ENCODE assay signal across 26 cellular contexts in the genomic region with DNA sequence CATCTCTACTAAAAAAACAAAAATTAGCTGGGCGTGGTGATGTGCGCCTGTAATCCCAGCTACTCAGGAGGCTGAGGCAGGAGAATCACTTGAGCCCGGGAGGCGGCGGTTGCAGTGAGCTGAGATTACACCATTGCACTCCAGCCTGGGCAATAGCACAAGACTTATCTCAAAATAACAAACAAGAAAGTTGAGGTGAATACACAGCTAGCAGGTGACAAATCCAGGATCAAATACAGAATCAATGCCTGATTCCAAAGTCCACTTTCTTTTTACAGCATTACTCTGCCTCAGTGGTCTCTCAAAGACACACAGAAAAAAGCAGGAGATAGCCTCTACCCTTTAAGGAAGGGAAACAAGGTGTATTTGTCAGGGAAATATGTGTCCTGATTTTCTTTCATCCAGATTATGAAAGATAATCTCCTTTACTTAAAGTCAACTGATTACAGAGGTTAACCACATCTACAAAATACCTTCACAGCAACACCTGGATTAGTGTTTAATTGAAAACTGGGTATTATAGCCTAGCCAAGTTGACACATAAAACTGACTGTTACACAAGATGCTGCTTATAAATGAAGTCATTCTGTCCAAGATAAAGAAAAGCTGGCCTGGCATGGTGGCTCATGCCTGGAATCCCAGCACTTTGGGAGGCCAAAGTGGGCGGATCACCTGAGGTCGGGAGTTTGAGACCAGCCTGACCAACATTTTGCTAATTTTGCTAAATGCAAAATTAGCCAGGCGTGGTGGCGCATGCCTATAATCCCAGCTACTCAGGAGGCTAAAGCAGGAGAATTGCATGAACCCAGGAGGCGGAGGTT. TPM values are rescaled to one million over a fixed set of nuclear protein-coding genes. Genes with fewer than 3 reads are reported as not detected.
A peak's percentile ranks its signal among the peaks of the same experiment; 100 is the strongest.
DNase-seq lines count a peak whose midpoint lies in the region; ATAC-seq, FAIRE-seq and TF ChIP-seq lines count a peak whose summit lies in the region.
"Had no signal": no experiment of that assay in that cellular context is flagged by ENCODE, and none has a peak within 500 bp of the region (broad histone marks: within the 10 kb centered on the region; RNA-seq: fewer than 3 reads in every experiment).

No MANE protein-coding gene starts in this region.

- H3K4me2 ChIP-seq in HepG2 (ENCODE audit: low read depth, low read length), result no peak overlapping the region
- H3K4me2 ChIP-seq: A549 had no signal

- H2AFZ ChIP-seq in HepG2 (ENCODE audit: low read length), result no peak overlapping the region

- in situ Hi-C loops in HepG2 (cut with HindIII; ENCODE audit: extremely low pct_ligation_motif_present, low pct_unique_long_range_greater_than_20kb), result no loop called here

- H4K20me1 ChIP-seq in HepG2 (ENCODE audit: insufficient read depth, low read length), result no peaks in the 10 kb centered on the region

- H3K9me3 ChIP-seq in HepG2 (ENCODE audit: low read length) (no peaks in the 10 kb centered on the region), stomach (no peaks in the 10 kb centered on the region)
- H3K9me3 ChIP-seq: A549 had no signal

- no peaks in the 10 kb centered on the region for H3K9me3 Mint-ChIP-seq in activated CD4-positive, alpha-beta T cell treated with anti-CD3 and anti-CD28 coated beads, Interleukin-2, amount 10 ng/mL, durations not matched to agents 24 days and 14 days
- no peaks in the 10 kb centered on the region for H3K9me3 Mint-ChIP-seq in neural crest cell
- H3K9me3 Mint-ChIP-seq: CD4-positive, CD25-positive, alpha-beta regulatory T cell; CD8-positive, alpha-beta memory T cell; H9; IgD-negative memory B cell had no signal

- H3K27me3 ChIP-seq in HepG2 (ENCODE audit: control insufficient read depth in 1 of 2, insufficient read depth in 2 of 2, low read length in 2 of 2) (0 out of 5 replicates have a peak, but pooled peaks cover 0 to 1% of the 10 kb centered on the region in 2 experiments), stomach (no peaks in the 10 kb centered on the region)

- BruUV-seq in HepG2 (replicated peaks; lab: Mats Ljungman, UMichigan), result no TSS peak

- 62% methylated on average over 10 of the region's 10 CpGs for WGBS in HepG2 (ENCODE audit: low lambda C conversion rate)
- 55 to 78% (median 62%) methylated on average over 10 of the region's 10 CpGs for WGBS in stomach, 5 donors

- POLR2A ChIA-PET in HepG2 (lab: Yijun Ruan, JAX), result no interaction called here

- TF ChIP-seq CTCF in HepG2 (CRISPR knock-in tag; IDR thresholded peaks at IDR 0.05), result no peak
- TF ChIP-seq CTCF in neural crest cell (conservative IDR thresholded peaks at IDR 0.05), result no peak
- no peak for TF ChIP-seq CTCF in stomach (IDR thresholded peaks at IDR 0.05)

- no peak overlapping the region for H3K9ac ChIP-seq in HepG2 (ENCODE audit: insufficient read depth, low read depth, low read length)

- peak; percentile 26 for FAIRE-seq in HepG2 (lab: Jason Lieb, UNC)
- FAIRE-seq: A549, GM12878, H1 had no signal

- H3K4me3 ChIP-seq in HepG2 (replicated peaks in 1 of 3; ENCODE audit: insufficient read depth in 1 of 3, low read depth in 2 of 3, low read length in 3 of 3) (no peak overlapping the region), stomach (no peak overlapping the region)
- H3K4me3 ChIP-seq: A549, GM12878 had no signal

- H3K4me1 ChIP-seq in HepG2 (ENCODE audit: insufficient read depth, low read length) (peaks cover 22% of the 10 kb centered on the region), stomach (peaks cover 5 to 22% (median 14%) of the 10 kb centered on the region in 4 donors)

- no peaks in the 10 kb centered on the region for H3K27me3 Mint-ChIP-seq in activated CD4-positive, alpha-beta T cell treated with anti-CD3 and anti-CD28 coated beads, Interleukin-2, amount 10 ng/mL, durations not matched to agents 24 days and 14 days
- H3K27me3 Mint-ChIP-seq in neural crest cell (ENCODE audit: low read depth), result no peaks in the 10 kb centered on the region
- H3K27me3 Mint-ChIP-seq: CD4-positive, CD25-positive, alpha-beta regulatory T cell; IgD-negative memory B cell had no signal

- CTCF ChIA-PET in HepG2 (lab: Yijun Ruan, JAX; ENCODE audit: low intra/inter-chr PET ratio, low total read pairs), result interaction anchor here (1.8 kb wide), 1 partner anchor 189 kb away, joined by 10 read pairs; no protein-coding TSS in a partner anchor

- H3K36me3 Mint-ChIP-seq in activated CD4-positive, alpha-beta T cell treated with anti-CD3 and anti-CD28 coated beads, Interleukin-2, amount 10 ng/mL, durations not matched to agents 24 days and 14 days (ENCODE audit: low read depth), result peaks cover 5% of the 10 kb centered on the region
- no peaks in the 10 kb centered on the region for H3K36me3 Mint-ChIP-seq in neural crest cell (ENCODE audit: low read depth)

- peaks cover 3% of the 10 kb centered on the region for H3K79me2 ChIP-seq in HepG2 (ENCODE audit: insufficient read depth, low read length)

- H3K36me3 ChIP-seq in HepG2 (replicated peaks in 1 of 2; ENCODE audit: control insufficient read depth in 1 of 2, insufficient read depth in 2 of 2, low read length in 2 of 2), result no peaks in the 10 kb centered on the region
- no peaks in the 10 kb centered on the region for H3K36me3 ChIP-seq in stomach

- TF ChIP-seq EP300 in HepG2 (IDR thresholded peaks at IDR 0.05; ENCODE audit: low read depth in 2 of 2, low read length in 2 of 2) (peak in 1 of 2 experiments; percentile 38; a peak in 1 of 4 replicates), HepG2 (CRISPR knock-in tag; IDR thresholded peaks at IDR 0.05; ENCODE audit: borderline replicate concordance) (no peak), stomach (IDR thresholded peaks at IDR 0.05) (no peak)

- intact Hi-C loops in activated CD4-positive, alpha-beta T cell treated with anti-CD3 and anti-CD28 coated beads, Interleukin-2, amount 10 ng/mL, durations not matched to agents 24 days and 14 days (cut with micrococcal nuclease), result loop anchor here (1.0 kb wide), 2 partner anchors 51 to 87 kb away; no protein-coding TSS in a partner anchor
- intact Hi-C loops in HepG2 (cut with micrococcal nuclease; ENCODE audit: unreplicated experiment), result loop anchor here (1.0 to 2.0 kb wide), 3 partner anchors 62 to 193 kb away; no protein-coding TSS in a partner anchor
- intact Hi-C loops in stomach (cut with DNase I; ENCODE audit: low total_unique reads), result loop anchor here (10.0 kb wide), 1 partner anchor 184 kb away; a partner anchor contains a TSS
- intact Hi-C loops in Right ventricle myocardium inferior (cut with DNase I), result loop anchor here (10.0 kb wide), 1 partner anchor 84 kb away; no protein-coding TSS in a partner anchor

- H3K4me1 Mint-ChIP-seq in activated CD4-positive, alpha-beta T cell treated with anti-CD3 and anti-CD28 coated beads, Interleukin-2, amount 10 ng/mL, durations not matched to agents 24 days and 14 days, result peaks cover 21% of the 10 kb centered on the region
- H3K4me1 Mint-ChIP-seq in neural crest cell, result peaks cover 11% of the 10 kb centered on the region

- H3K4me3 Mint-ChIP-seq in activated CD4-positive, alpha-beta T cell treated with anti-CD3 and anti-CD28 coated beads, Interleukin-2, amount 10 ng/mL, durations not matched to agents 24 days and 14 days, result no peak overlapping the region
- peak overlapping the region; percentile 34 for H3K4me3 Mint-ChIP-seq in neural crest cell
- H3K4me3 Mint-ChIP-seq: H9 had no signal

- TF ChIP-seq RAD21 in HepG2 (CRISPR knock-in tag; IDR thresholded peaks at IDR 0.05), result no peak

- no peak for ATAC-seq in HepG2
- no peak for ATAC-seq in Right ventricle myocardium inferior
- ATAC-seq in HG03175 (IDR thresholded peaks at IDR 0.05; ENCODE audit: unreplicated experiment), result no peak
- ATAC-seq: A549 had no signal

- DNase-seq in activated CD4-positive, alpha-beta T cell treated with anti-CD3 and anti-CD28 coated beads, Interleukin-2, amount 10 ng/mL, durations not matched to agents 24 days and 14 days, result peak; percentile 45
- no peak for DNase-seq in activated CD4-positive, alpha-beta T cell treated with anti-CD3 and anti-CD28 coated beads, Interleukin-2, amount 50 U/mL, for 1 hour
- DNase-seq in HepG2 (ENCODE audit: low spot score) (peak; percentile 17), neural crest cell (ENCODE audit: low read depth, low spot score) (no peak), stomach (peak; percentile 52), Right ventricle myocardium inferior (ENCODE audit: missing footprints) (no peak), NCI-H1048 (lab: John Stamatoyannopoulos, UW) (no peak)
- DNase-seq: AML-193; C1 segment of cervical spinal cord; CD4-positive, CD25-positive, alpha-beta regulatory T cell; CD8-positive, alpha-beta memory T cell; COR-L47; DMS 273 treated with DMSO at 0.1 percent for 48 hours; DMS53; DND-41; EL; H9 had no signal

- H3K27ac ChIP-seq in HepG2 (ENCODE audit: extremely low read length, insufficient read depth, low read length) (no peak overlapping the region), stomach (peak overlapping the region; percentile 16 to 72 (median 30))
- H3K27ac ChIP-seq: 22Rv1, A549, HL-60 had no signal

- TF ChIP-seq POLR2A in HepG2 (IDR thresholded peaks at IDR 0.05; ENCODE audit: insufficient read depth in 1 of 2, low read depth in 2 of 2, low read length in 2 of 2) (no peak), stomach (IDR thresholded peaks at IDR 0.05) (no peak)

- no peak overlapping the region for H3K27ac Mint-ChIP-seq in activated CD4-positive, alpha-beta T cell treated with anti-CD3 and anti-CD28 coated beads, Interleukin-2, amount 10 ng/mL, durations not matched to agents 24 days and 14 days
- no peak overlapping the region for H3K27ac Mint-ChIP-seq in neural crest cell (ENCODE audit: unreplicated experiment)
- H3K27ac Mint-ChIP-seq: H9 had no signal

RNA-seq across cellular contexts. Expression of a gene that starts 4.0 kb away (rescaled TPM):
- total RNA-seq in activated CD4-positive, alpha-beta T cell treated with anti-CD3 and anti-CD28 coated beads, Interleukin-2, amount 10 ng/mL, durations not matched to agents 24 days and 14 days, result 37.8 and 38.2 TPM in 2 replicates
- total RNA-seq in HepG2 (2016; rRNA removed; fragmentation: Illumina TruSeq; extraction: Trizol), result 32.5 and 33.7 TPM in 2 replicates
- total RNA-seq in HepG2 (2016; cell fraction: cytosol; rRNA removed; fragmentation: Illumina TruSeq; extraction: Trizol; ENCODE audit: low read depth), result 13.6 and 14.0 TPM in 2 replicates
- 30.5 and 33.1 TPM in 2 replicates for total RNA-seq in HepG2 (2016; cell fraction: insoluble cytoplasmic fraction; rRNA removed; fragmentation: Illumina TruSeq; extraction: Trizol)
- 28.9 and 29.7 TPM in 2 replicates for total RNA-seq in HepG2 (2016; cell fraction: membrane; rRNA removed; fragmentation: Illumina TruSeq; extraction: Trizol)
- 21.9 and 22.5 TPM in 2 replicates for total RNA-seq in HepG2 (2016; cell fraction: nucleus; rRNA removed; fragmentation: Illumina TruSeq; extraction: Trizol)
- 32.3 and 35.4 TPM in 2 replicates for polyA plus RNA-seq in HepG2 (2011; rRNA removed)
- 27.5 and 32.3 TPM in 2 replicates for polyA plus RNA-seq in HepG2 (2011; cell fraction: cytosol; rRNA removed)
- 22.7 and 25.3 TPM in 2 replicates for polyA plus RNA-seq in HepG2 (2011; cell fraction: nucleus; rRNA removed)
- polyA plus RNA-seq in HepG2 (2012), result 22.2 and 25.3 TPM in 2 replicates
- 10.3 and 12.0 TPM in 2 replicates for polyA plus RNA-seq in HepG2 (2016; cell fraction: cytosol; fragmentation: Illumina TruSeq; extraction: Trizol; ENCODE audit: low read depth)
- 32.2 and 34.1 TPM in 2 replicates for polyA plus RNA-seq in HepG2 (2016; cell fraction: insoluble cytoplasmic fraction; fragmentation: Illumina TruSeq; extraction: Trizol; ENCODE audit: low read depth)
- 21.0 and 23.3 TPM in 2 replicates for polyA plus RNA-seq in HepG2 (2016; cell fraction: membrane; fragmentation: Illumina TruSeq; extraction: Trizol; ENCODE audit: low read depth)
- polyA plus RNA-seq in HepG2 (2016; cell fraction: nucleus; fragmentation: Illumina TruSeq; extraction: Trizol; ENCODE audit: insufficient read depth, low read depth), result 38.0 and 39.9 TPM in 2 replicates
- polyA minus RNA-seq in HepG2 (2011; rRNA and poly(A)+ RNA removed; ENCODE audit: low replicate concordance), result 44.2 and 49.5 TPM in 2 replicates
- polyA minus RNA-seq in HepG2 (2011; cell fraction: cytosol; rRNA and poly(A)+ RNA removed), result 16.9 and 17.9 TPM in 2 replicates
- polyA minus RNA-seq in HepG2 (2011; cell fraction: nucleus; rRNA and poly(A)+ RNA removed), result 15.6 and 18.8 TPM in 2 replicates
- 26.6 and 28.4 TPM in 2 replicates for total RNA-seq in neural crest cell
- 100 to 1,000 TPM in 1 of 5 donors, 10 to 100 TPM in 4; 14.7 to 119 (median 23.3) TPM for total RNA-seq in stomach
- 10 to 100 TPM; 28.4 to 41.4 (median 29.5) TPM for polyA plus RNA-seq in stomach
- 14.7 TPM for total RNA-seq in Right ventricle myocardium inferior

RNA-seq across cellular contexts. Expression of a gene that starts 27.4 kb away (rescaled TPM):
- 1,932 and 1,935 TPM in 2 replicates for total RNA-seq in activated CD4-positive, alpha-beta T cell treated with anti-CD3 and anti-CD28 coated beads, Interleukin-2, amount 10 ng/mL, durations not matched to agents 24 days and 14 days
- total RNA-seq in HepG2 (2016; rRNA removed; fragmentation: Illumina TruSeq; extraction: Trizol) (1,683 and 1,960 TPM in 2 replicates), neural crest cell (1,595 and 1,633 TPM in 2 replicates), stomach (1,000 to 10,000 TPM in 1 of 5 donors, 100 to 1,000 TPM in 4; 346 to 1,202 (median 723) TPM), Right ventricle myocardium inferior (472 TPM)
- total RNA-seq in HepG2 (2016; cell fraction: cytosol; rRNA removed; fragmentation: Illumina TruSeq; extraction: Trizol; ENCODE audit: low read depth), result 4,234 and 4,880 TPM in 2 replicates
- 1,681 and 2,033 TPM in 2 replicates for total RNA-seq in HepG2 (2016; cell fraction: insoluble cytoplasmic fraction; rRNA removed; fragmentation: Illumina TruSeq; extraction: Trizol)
- 4,469 and 4,736 TPM in 2 replicates for total RNA-seq in HepG2 (2016; cell fraction: membrane; rRNA removed; fragmentation: Illumina TruSeq; extraction: Trizol)
- 671 and 721 TPM in 2 replicates for total RNA-seq in HepG2 (2016; cell fraction: nucleus; rRNA removed; fragmentation: Illumina TruSeq; extraction: Trizol)
- polyA plus RNA-seq in HepG2 (2011; rRNA removed) (2,662 and 3,226 TPM in 2 replicates), stomach (1,000 to 10,000 TPM; 1,543 to 2,119 (median 2,100) TPM)
- 2,617 and 3,480 TPM in 2 replicates for polyA plus RNA-seq in HepG2 (2011; cell fraction: cytosol; rRNA removed)
- 707 and 717 TPM in 2 replicates for polyA plus RNA-seq in HepG2 (2011; cell fraction: nucleus; rRNA removed)
- 1,399 and 1,552 TPM in 2 replicates for polyA plus RNA-seq in HepG2 (2012)
- polyA plus RNA-seq in HepG2 (2016; cell fraction: cytosol; fragmentation: Illumina TruSeq; extraction: Trizol; ENCODE audit: low read depth), result 5,088 and 5,753 TPM in 2 replicates
- 1,997 and 2,058 TPM in 2 replicates for polyA plus RNA-seq in HepG2 (2016; cell fraction: insoluble cytoplasmic fraction; fragmentation: Illumina TruSeq; extraction: Trizol; ENCODE audit: low read depth)
- 4,231 and 4,512 TPM in 2 replicates for polyA plus RNA-seq in HepG2 (2016; cell fraction: membrane; fragmentation: Illumina TruSeq; extraction: Trizol; ENCODE audit: low read depth)
- polyA plus RNA-seq in HepG2 (2016; cell fraction: nucleus; fragmentation: Illumina TruSeq; extraction: Trizol; ENCODE audit: insufficient read depth, low read depth), result 1,039 and 1,069 TPM in 2 replicates
- 1,437 and 2,324 TPM in 2 replicates for polyA minus RNA-seq in HepG2 (2011; rRNA and poly(A)+ RNA removed; ENCODE audit: low replicate concordance)
- 460 and 463 TPM in 2 replicates for polyA minus RNA-seq in HepG2 (2011; cell fraction: cytosol; rRNA and poly(A)+ RNA removed)
- polyA minus RNA-seq in HepG2 (2011; cell fraction: nucleus; rRNA and poly(A)+ RNA removed), result 336 and 408 TPM in 2 replicates

RNA-seq across cellular contexts. Expression of a gene that starts 49.7 kb away (rescaled TPM):
- total RNA-seq in activated CD4-positive, alpha-beta T cell treated with anti-CD3 and anti-CD28 coated beads, Interleukin-2, amount 10 ng/mL, durations not matched to agents 24 days and 14 days, result 5.7 and 7.5 TPM in 2 replicates
- total RNA-seq in HepG2 (2016; rRNA removed; fragmentation: Illumina TruSeq; extraction: Trizol) (not detected in 2 replicates), neural crest cell (not detected in 2 replicates), stomach (not detected), Right ventricle myocardium inferior (not detected)
- not detected in 2 replicates for total RNA-seq in HepG2 (2016; cell fraction: cytosol; rRNA removed; fragmentation: Illumina TruSeq; extraction: Trizol; ENCODE audit: low read depth)
- not detected in 2 replicates for total RNA-seq in HepG2 (2016; cell fraction: insoluble cytoplasmic fraction; rRNA removed; fragmentation: Illumina TruSeq; extraction: Trizol)
- total RNA-seq in HepG2 (2016; cell fraction: membrane; rRNA removed; fragmentation: Illumina TruSeq; extraction: Trizol), result not detected in 2 replicates
- not detected in 2 replicates for total RNA-seq in HepG2 (2016; cell fraction: nucleus; rRNA removed; fragmentation: Illumina TruSeq; extraction: Trizol)
- polyA plus RNA-seq in HepG2 (2011; rRNA removed) (not detected in 2 replicates), stomach (not detected)
- not detected in 2 replicates for polyA plus RNA-seq in HepG2 (2011; cell fraction: cytosol; rRNA removed)
- not detected in 2 replicates for polyA plus RNA-seq in HepG2 (2011; cell fraction: nucleus; rRNA removed)
- polyA plus RNA-seq in HepG2 (2012), result not detected in 2 replicates
- not detected in 2 replicates for polyA plus RNA-seq in HepG2 (2016; cell fraction: cytosol; fragmentation: Illumina TruSeq; extraction: Trizol; ENCODE audit: low read depth)
- polyA plus RNA-seq in HepG2 (2016; cell fraction: insoluble cytoplasmic fraction; fragmentation: Illumina TruSeq; extraction: Trizol; ENCODE audit: low read depth), result not detected in 2 replicates
- not detected in 2 replicates for polyA plus RNA-seq in HepG2 (2016; cell fraction: membrane; fragmentation: Illumina TruSeq; extraction: Trizol; ENCODE audit: low read depth)
- not detected in 2 replicates for polyA plus RNA-seq in HepG2 (2016; cell fraction: nucleus; fragmentation: Illumina TruSeq; extraction: Trizol; ENCODE audit: insufficient read depth, low read depth)
- not detected in 2 replicates for polyA minus RNA-seq in HepG2 (2011; rRNA and poly(A)+ RNA removed; ENCODE audit: low replicate concordance)
- polyA minus RNA-seq in HepG2 (2011; cell fraction: cytosol; rRNA and poly(A)+ RNA removed), result not detected in 2 replicates
- not detected in 2 replicates for polyA minus RNA-seq in HepG2 (2011; cell fraction: nucleus; rRNA and poly(A)+ RNA removed)
- total RNA-seq: G401, H1, HT1080 had no signal
- polyA plus RNA-seq: A549, IgD-negative memory B cell had no signal

Comparison
In these comparisons a context has a peak if more than half of its experiments do, and no peak if none do; other contexts are left out.
1. DNase-seq: peak in activated CD4-positive, alpha-beta T cell treated with anti-CD3 and anti-CD28 coated beads, Interleukin-2, amount 10 ng/mL, durations not matched to agents 24 days and 14 days (single experiment), HepG2 (single experiment) and stomach (single experiment); none in activated CD4-positive, alpha-beta T cell treated with anti-CD3 and anti-CD28 coated beads, Interleukin-2, amount 50 U/mL, for 1 hour (single experiment), neural crest cell (single experiment), Right ventricle myocardium inferior (single experiment) and NCI-H1048 (single experiment).